Comparison of ENCODE assay signal across 8 cellular contexts in genomic region chr3:120743556-120744195, GRCh38. TPM values are rescaled to one million over a fixed set of nuclear protein-coding genes. Genes with fewer than 3 reads are reported as not detected.
DNase-seq lines count a peak whose midpoint lies in the region; ATAC-seq and TF ChIP-seq lines count a peak whose summit lies in the region.

No MANE protein-coding gene starts in this region.

- H3K4me3 ChIP-seq in H7 (ENCODE audit: insufficient read depth, low read depth, low read length): peak overlapping the region; percentile 83
- peak overlapping the region; percentile 96 for H3K4me3 ChIP-seq in fibroblast of the aortic adventitia (ENCODE audit: low read depth, low read length)
- peak overlapping the region; percentile 99 for H3K4me3 ChIP-seq in skeletal muscle cell (ENCODE audit: low read depth, low read length)

- peak; percentile 9 for DNase-seq in H7
- DNase-seq in T-cell: no peak
- peak; percentile 16 for DNase-seq in fibroblast of the aortic adventitia (ENCODE audit: low read depth)
- no peak for DNase-seq in skeletal muscle cell (ENCODE audit: low read depth)
- DNase-seq in DMS53 (lab: John Stamatoyannopoulos, UW): no peak
- DNase-seq in nucleus accumbens (lab: John Stamatoyannopoulos, UW): no peak
- DNase-seq in retina: no peak

- peaks cover 37 to 47% (median 44%) of the 10 kb centered on the region in 3 donors for H3K4me1 Mint-ChIP-seq in T-cell

- H3K9me3 Mint-ChIP-seq in T-cell: no peaks in the 10 kb centered on the region

- H3K27ac Mint-ChIP-seq in T-cell: peak overlapping the region; percentile 93 to 98

- H3K36me3 ChIP-seq in H7 (replicated peaks; ENCODE audit: control insufficient read depth, insufficient read depth, low read length): no peaks in the 10 kb centered on the region

- no peaks in the 10 kb centered on the region for H3K27me3 Mint-ChIP-seq in T-cell

- H3K27me3 ChIP-seq in H7 (ENCODE audit: control insufficient read depth, insufficient read depth, low read length): no peaks in the 10 kb centered on the region

- H3K36me3 Mint-ChIP-seq in T-cell: peaks cover 7% of the 10 kb centered on the region

- peak overlapping the region; percentile 87 to 95 (median 94) for H3K4me3 Mint-ChIP-seq in T-cell

- POLR2A ChIA-PET in T-cell (lab: Charles Lee): interaction anchor here (0.5 to 1.9 kb wide), 7 partner anchors 97 to 1525 kb away, joined by 3 to 4 read pairs (median 4); partner anchors contain the start of gene NDUFB4 (in 2 of the 2)

- no peak for TF ChIP-seq CTCF in fibroblast of the aortic adventitia (IDR thresholded peaks at IDR 0.05; ENCODE audit: insufficient read depth, low read length)

- CTCF ChIA-PET in T-cell (lab: Charles Lee): interaction anchor here in 1 of 2 donors (0.7 to 3.8 kb wide), 3 partner anchors 13 to 147 kb away, joined by 3 to 12 read pairs (median 9); partner anchors contain the start of gene NDUFB4

- ATAC-seq in T-cell (replicated peaks in 1 of 4) (no peak), GM19324 (IDR thresholded peaks at IDR 0.05; ENCODE audit: low FRiP score, unreplicated experiment) (no peak)

RNA-seq across cellular contexts. Expression of gene GTF2E1, which starts 1.1 kb away (rescaled TPM):
- 65.2 and 69.1 TPM in 2 replicates for total RNA-seq in H7 (2014; rRNA removed; shearing (Covaris generic))
- total RNA-seq in T-cell: 10 to 100 TPM; 13.3 to 28.5 (median 26.0) TPM
- total RNA-seq in fibroblast of the aortic adventitia (ENCODE audit: low replicate concordance): 15.5 and 16.9 TPM in 2 replicates

RNA-seq across cellular contexts. Expression of gene RABL3, which starts 1.4 kb away (rescaled TPM):
- 13.2 and 14.5 TPM in 2 replicates for total RNA-seq in H7 (2014; rRNA removed; shearing (Covaris generic))
- total RNA-seq in T-cell (10 to 100 TPM; 14.7 to 31.8 (median 25.0) TPM), fibroblast of the aortic adventitia (ENCODE audit: low replicate concordance) (10.0 and 18.3 TPM in 2 replicates)

Comparison
In these comparisons a context has a peak if more than half of its experiments do, and no peak if none do; other contexts are left out.
1. DNase-seq: peak in H7 (single experiment) and fibroblast of the aortic adventitia (single experiment); none in T-cell (0 of 34), skeletal muscle cell (single experiment), DMS53 (single experiment), nucleus accumbens (0 of 56) and retina (single experiment).
2. Peak in every context shown above with its lines, with median percentiles within 50 percentile points of each other: H3K4me3 ChIP-seq.